ENCODE assay signal across 1 cellular context in the genomic region with DNA sequence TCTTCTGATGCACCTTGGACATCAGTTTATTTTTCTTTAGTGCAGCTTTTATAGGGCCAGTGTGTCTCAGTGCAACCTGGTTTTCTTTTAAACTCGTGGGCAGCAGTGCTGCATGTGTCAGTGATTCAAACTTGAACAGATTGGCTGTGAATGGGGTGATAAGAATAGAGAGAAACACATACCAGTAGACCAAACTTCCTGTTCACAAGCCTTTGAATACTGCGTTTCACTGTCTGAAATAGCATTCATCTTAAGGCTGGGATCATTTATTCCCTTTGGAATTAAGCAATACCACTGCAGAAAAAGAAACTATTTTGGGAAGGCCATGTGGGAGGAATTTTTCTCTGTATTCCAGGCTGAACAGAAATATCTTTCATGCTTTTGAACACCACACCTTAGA.
TF ChIP-seq lines count a peak whose summit lies in the region.

No MANE protein-coding gene starts in this region.

TF ChIP-seq in HCT116, 20 proteins besides CTCF, POLR2A, EP300 and RAD21 (continued from another document):
- TF ChIP-seq ELF1 (IDR thresholded peaks at IDR 0.05; ENCODE audit: borderline replicate concordance, low read depth): no peak
- no peak; the same call in 1 of the 2 replicates for TF ChIP-seq POLR2AphosphoS5 (IDR thresholded peaks at IDR 0.05; ENCODE audit: low read depth, low read length)
